Comparison of ENCODE assay signal across 1 cellular context in the genomic region with DNA sequence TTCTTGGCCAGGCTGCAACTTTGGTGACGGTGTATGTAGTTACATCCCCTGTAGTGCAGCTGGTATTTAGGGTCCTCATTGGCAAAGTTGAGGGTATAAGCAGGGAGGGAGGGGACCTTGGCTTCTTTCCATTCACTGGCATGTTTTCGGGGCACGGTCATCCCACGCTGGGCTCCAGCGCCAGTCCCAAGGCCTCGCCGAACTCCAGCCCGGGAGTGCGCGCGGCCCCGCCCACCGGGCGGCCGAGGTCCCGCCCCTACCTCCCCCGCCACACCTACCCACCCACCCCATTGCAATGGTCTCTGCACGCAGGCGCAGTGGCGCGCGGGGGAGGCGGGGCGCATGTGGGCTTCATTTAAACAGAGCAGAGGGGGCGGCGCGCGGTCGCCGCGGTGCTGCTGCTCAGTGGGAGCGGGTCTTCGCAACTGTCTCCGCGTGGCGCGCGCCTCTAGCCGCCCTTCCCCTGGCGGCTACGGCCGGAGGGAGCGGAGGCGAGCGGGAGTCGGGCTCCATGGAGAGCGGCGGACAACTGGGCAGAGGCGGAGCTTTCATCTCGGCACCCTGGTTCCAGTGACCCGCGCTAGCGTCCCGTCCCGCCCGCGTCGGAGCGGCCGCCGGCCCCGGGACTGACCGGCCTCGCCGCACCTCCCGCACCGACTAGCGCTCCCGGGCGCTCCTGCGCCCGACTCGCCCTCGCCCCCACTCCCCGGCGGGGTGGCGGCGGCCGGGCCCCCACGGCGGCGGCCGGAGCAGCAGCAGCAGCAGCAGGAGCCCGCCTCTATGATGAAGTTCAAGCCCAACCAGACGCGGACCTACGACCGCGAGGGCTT.
TF ChIP-seq lines count a peak whose summit lies in the region.

A gene (plus strand): TSS at position 383 of the 830 bp plus-strand sequence. CDS start 398 bp downstream, at position 781.

TF ChIP-seq in GM23338, 12 proteins besides CTCF, POLR2A, EP300 and RAD21:
- TF ChIP-seq POLR2AphosphoS5 (IDR thresholded peaks at IDR 0.05; ENCODE audit: low read depth) = peak; percentile 86
TF ChIP-seq in GM23338: peak in this region for 1; not testable (repeated sequence) for 11.
